27 cellular contexts compared by ENCODE assay signal in the genomic region with DNA sequence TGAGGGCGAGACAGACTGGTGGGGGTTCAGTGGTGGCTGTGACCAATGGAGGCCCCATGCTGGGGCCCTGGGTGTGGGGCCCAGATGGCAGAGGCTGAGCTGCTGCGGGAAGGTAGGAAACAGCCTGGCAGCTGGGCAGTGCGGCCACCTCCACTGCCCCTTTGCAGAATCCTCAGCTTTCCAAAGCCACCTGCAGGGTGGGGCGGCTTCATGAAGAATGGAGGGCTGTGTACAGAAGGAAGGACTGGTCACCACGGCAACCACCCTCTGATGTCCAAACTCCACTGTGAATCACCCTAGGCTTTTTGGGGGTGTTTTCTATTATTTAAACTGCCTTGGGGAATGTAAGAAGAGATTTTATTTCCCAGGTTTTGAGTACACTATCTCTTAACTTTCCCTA.
DNase-seq lines count a peak whose midpoint lies in the region; ATAC-seq and TF ChIP-seq lines count a peak whose summit lies in the region.
"Had no signal": no experiment of that assay in that cellular context is flagged by ENCODE, and none has a peak within 500 bp of the region (broad histone marks: within the 10 kb centered on the region; RNA-seq: fewer than 3 reads in every experiment).

No MANE protein-coding gene starts in this region.

- no peak for TF ChIP-seq POLR2A in prostate gland (IDR thresholded peaks at IDR 0.05)

- H4K8ac ChIP-seq in trophoblast cell (ENCODE audit: low read depth, low read length): no peak overlapping the region

- WGBS in trophoblast cell (ENCODE audit: extremely low coverage, insufficient coverage, insufficient read length): no CpG with 5 or more reads among the region's 5 CpGs
- WGBS in prostate gland: 81% methylated on average over 5 of the region's 5 CpGs

- H3K9ac ChIP-seq in trophoblast cell (ENCODE audit: low read length): no peak overlapping the region

- no peaks in the 10 kb centered on the region for H3K79me1 ChIP-seq in trophoblast cell (ENCODE audit: low read length)

- H3K4me3 ChIP-seq in mucosa of descending colon: no peak overlapping the region
- no peak overlapping the region for H3K4me3 ChIP-seq in trophoblast cell (ENCODE audit: low read depth, low read length)
- H3K4me3 ChIP-seq in prostate gland: no peak overlapping the region
- H3K4me3 ChIP-seq: body of pancreas, hepatocyte, sigmoid colon had no signal

- H3K4me2 ChIP-seq in trophoblast cell (ENCODE audit: low read length): no peak overlapping the region
- H3K4me2 ChIP-seq: hepatocyte had no signal

- H3K27ac ChIP-seq in trophoblast cell (ENCODE audit: low read depth, low read length): no peak overlapping the region
- no peak overlapping the region for H3K27ac ChIP-seq in prostate gland
- H3K27ac ChIP-seq: 22Rv1, body of pancreas, hepatocyte, neutrophil, sigmoid colon had no signal

- no peak overlapping the region for H2BK5ac ChIP-seq in trophoblast cell (ENCODE audit: low read depth, low read length, poor library complexity)

- no peak overlapping the region for H4K91ac ChIP-seq in trophoblast cell (ENCODE audit: low read depth, low read length)

- no peak overlapping the region for H3K18ac ChIP-seq in trophoblast cell (ENCODE audit: low read length)

- no peak overlapping the region for H3K4ac ChIP-seq in trophoblast cell (ENCODE audit: low read depth, low read length)

- no peaks in the 10 kb centered on the region for H3K36me3 ChIP-seq in mucosa of descending colon (ENCODE audit: low read depth)
- no peaks in the 10 kb centered on the region for H3K36me3 ChIP-seq in trophoblast cell (ENCODE audit: control insufficient read depth in 1 of 2, insufficient read depth in 2 of 2, low read length in 2 of 2)
- H3K36me3 ChIP-seq in prostate gland: no peaks in the 10 kb centered on the region
- H3K36me3 ChIP-seq: neutrophil, sigmoid colon had no signal

- no peak overlapping the region for H2AK5ac ChIP-seq in trophoblast cell (ENCODE audit: low read length)

- no peak overlapping the region for H2BK120ac ChIP-seq in trophoblast cell (ENCODE audit: insufficient read depth, low read length, poor library complexity)

- no peaks in the 10 kb centered on the region for H3K79me2 ChIP-seq in trophoblast cell (ENCODE audit: control insufficient read depth, insufficient read depth, low read length, poor library complexity)
- H3K79me2 ChIP-seq: hepatocyte had no signal

- no peak overlapping the region for H3K23ac ChIP-seq in trophoblast cell (ENCODE audit: low read length)

- no peak overlapping the region for H3K14ac ChIP-seq in trophoblast cell (ENCODE audit: low read length)

- peak; percentile 34 for DNase-seq in DMS 273 (lab: John Stamatoyannopoulos, UW; ENCODE audit: unreplicated experiment)
- DNase-seq in DMS 273 treated with DMSO at 0.1 percent for 48 hours (lab: John Stamatoyannopoulos, UW): no peak
- peak; percentile 61 for DNase-seq in NCI-H146 (lab: John Stamatoyannopoulos, UW)
- DNase-seq in ecto neural progenitor cell (ENCODE audit: low spot score): peak; percentile 53
- DNase-seq in mucosa of descending colon: no peak
- no peak for DNase-seq in left ventricle myocardium superior
- no peak for DNase-seq in trophoblast cell
- no peak for DNase-seq in prostate gland (ENCODE audit: low spot score)
- DNase-seq: activated naive CD4-positive, alpha-beta T cell treated with Interleukin-2 at 50 U/mL for 16 hours; body of pancreas; CD4-positive, alpha-beta T cell; effector CD8-positive, alpha-beta T cell; left cardiac atrium; mesendoderm; NCI-H1092 treated with DMSO at 0.1 percent for 48 hours; NCI-H2029 treated with DMSO at 0.1 percent for 48 hours; NCI-H446 treated with DMSO at 0.1 percent for 48 hours; PC-3; SHP77 treated with DMSO at 0.1 percent for 48 hours; sigmoid colon; stimulated activated CD4-positive, alpha-beta T cell treated with anti-CD3 and anti-CD28 coated beads, Interleukin-4, amount 100 ng/mL, for 4 hours; stimulated activated naive CD4-positive, alpha-beta T cell; SW 1271; T1000 had no signal

- no peak overlapping the region for H2BK12ac ChIP-seq in trophoblast cell (ENCODE audit: low read length)

- H3K4me1 ChIP-seq in mucosa of descending colon (ENCODE audit: low read depth): no peaks in the 10 kb centered on the region
- no peaks in the 10 kb centered on the region for H3K4me1 ChIP-seq in trophoblast cell (ENCODE audit: control insufficient read depth in 1 of 2, insufficient read depth in 2 of 2, low read length in 2 of 2)
- H3K4me1 ChIP-seq in prostate gland (replicated peaks): no peaks in the 10 kb centered on the region
- H3K4me1 ChIP-seq: body of pancreas, sigmoid colon had no signal

- ATAC-seq in mucosa of descending colon: peak; percentile 62
- ATAC-seq in left ventricle myocardium superior: no peak
- ATAC-seq: body of pancreas, PC-3 had no signal

- H3K9me3 ChIP-seq in mucosa of descending colon (no peaks in the 10 kb centered on the region), trophoblast cell (ENCODE audit: insufficient read depth, low read depth, low read length) (peaks cover 2% of the 10 kb centered on the region), prostate gland (no peaks in the 10 kb centered on the region)
- H3K9me3 ChIP-seq: body of pancreas, neutrophil, sigmoid colon had no signal

- no peaks in the 10 kb centered on the region for H3K27me3 ChIP-seq in trophoblast cell (ENCODE audit: insufficient read depth, low read length)
- peaks cover 4% of the 10 kb centered on the region for H3K27me3 ChIP-seq in prostate gland (replicated peaks; ENCODE audit: insufficient read depth)
- H3K27me3 ChIP-seq: body of pancreas, hepatocyte, sigmoid colon had no signal

- intact Hi-C loops in mucosa of descending colon (cut with DNase I, micrococcal nuclease): loop anchor here in 1 of 2 donors (5.0 kb wide), 1 partner anchor 284 kb away; no protein-coding TSS in a partner anchor
- intact Hi-C loops in left ventricle myocardium superior (cut with micrococcal nuclease): no loop called here
- intact Hi-C loops in prostate gland (cut with DNase I): no loop called here

- TF ChIP-seq CTCF in mucosa of descending colon (IDR thresholded peaks at IDR 0.05) (no peak), prostate gland (IDR thresholded peaks at IDR 0.05) (no peak)

- H2AFZ ChIP-seq in trophoblast cell (ENCODE audit: insufficient read depth, low read length, poor library complexity): no peak overlapping the region
- H2AFZ ChIP-seq: hepatocyte had no signal

- H4K12ac ChIP-seq in trophoblast cell (ENCODE audit: low read depth, low read length): no peak overlapping the region

Comparison
In these comparisons a context has a peak if more than half of its experiments do, and no peak if none do; other contexts are left out.
1. DNase-seq: peak in DMS 273 (single experiment), NCI-H146 (single experiment) and ecto neural progenitor cell (single experiment); none in DMS 273 treated with DMSO at 0.1 percent for 48 hours (single experiment), mucosa of descending colon (0 of 3), left ventricle myocardium superior (single experiment), trophoblast cell (0 of 2) and prostate gland (single experiment).